15 cellular contexts compared by ENCODE assay signal in the genomic region with DNA sequence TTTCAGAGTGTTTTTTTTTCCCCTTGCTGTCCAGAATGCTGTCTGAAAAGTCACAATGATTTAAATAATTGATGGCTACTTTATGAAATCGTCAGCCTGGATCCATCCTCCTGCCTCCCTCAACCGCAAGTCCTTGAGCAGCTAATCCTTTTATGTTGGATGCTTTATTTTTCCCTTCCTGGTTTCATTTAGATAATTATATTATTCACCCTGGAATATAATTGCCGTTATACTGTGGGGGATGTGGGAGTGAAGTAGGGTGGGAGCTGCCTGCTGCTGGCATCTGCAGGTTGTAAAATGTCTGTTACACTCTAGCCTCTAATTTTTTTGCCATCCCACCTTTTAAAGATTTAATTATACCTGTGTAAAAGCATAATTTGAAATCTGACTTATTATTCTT.
"Had no signal": no experiment of that assay in that cellular context is flagged by ENCODE, and none has a peak within 500 bp of the region (broad histone marks: within the 10 kb centered on the region; RNA-seq: fewer than 3 reads in every experiment).

No MANE protein-coding gene starts in this region.

- H3K4me1 ChIP-seq: left ventricle myocardium inferior, right lobe of liver had no signal

- H3K27ac ChIP-seq: epithelial cell of prostate, gastrocnemius medialis, left ventricle myocardium inferior, right lobe of liver had no signal

- DNase-seq: activated CD4-positive, alpha-beta T cell treated with anti-CD3 and anti-CD28 coated beads for 36 hours; activated CD8-positive, alpha-beta memory T cell treated with anti-CD3 and anti-CD28 coated beads, Interleukin-2, amount 50 U/mL, for 4 hours; activated CD8-positive, alpha-beta T cell treated with anti-CD3 and anti-CD28 coated beads for 36 hours; activated naive CD4-positive, alpha-beta T cell treated with anti-CD3 and anti-CD28 coated beads for 36 hours; central memory CD4-positive, alpha-beta T cell; cortex of kidney; effector memory CD8-positive, alpha-beta T cell; gastrocnemius medialis; islet precursor cell; left ventricle myocardium inferior; natural killer cell; occipital lobe; right lobe of liver; stimulated activated naive CD4-positive, alpha-beta T cell treated with Interleukin-2 at 50 U/mL for 16 hours had no signal

- H3K9me3 ChIP-seq: gastrocnemius medialis, right lobe of liver had no signal

- H3K27me3 ChIP-seq: gastrocnemius medialis, right lobe of liver had no signal

- H3K36me3 ChIP-seq: gastrocnemius medialis, right lobe of liver had no signal

- H3K4me3 ChIP-seq: gastrocnemius medialis, left ventricle myocardium inferior, right lobe of liver had no signal

- ATAC-seq: activated CD4-positive, alpha-beta T cell treated with anti-CD3 and anti-CD28 coated beads for 36 hours; activated CD8-positive, alpha-beta T cell treated with anti-CD3 and anti-CD28 coated beads for 36 hours; effector memory CD8-positive, alpha-beta T cell; gastrocnemius medialis; natural killer cell; right lobe of liver had no signal
